ENCODE assay signal across 1 cellular context in genomic region chr3:32709346-32709745, GRCh38.
TF ChIP-seq lines count a peak whose summit lies in the region.

No MANE protein-coding gene starts in this region.

TF ChIP-seq in K562, 482 proteins besides CTCF, POLR2A, EP300 and RAD21 (continued from another document and continues in another):
- TF ChIP-seq, protein P1, sequence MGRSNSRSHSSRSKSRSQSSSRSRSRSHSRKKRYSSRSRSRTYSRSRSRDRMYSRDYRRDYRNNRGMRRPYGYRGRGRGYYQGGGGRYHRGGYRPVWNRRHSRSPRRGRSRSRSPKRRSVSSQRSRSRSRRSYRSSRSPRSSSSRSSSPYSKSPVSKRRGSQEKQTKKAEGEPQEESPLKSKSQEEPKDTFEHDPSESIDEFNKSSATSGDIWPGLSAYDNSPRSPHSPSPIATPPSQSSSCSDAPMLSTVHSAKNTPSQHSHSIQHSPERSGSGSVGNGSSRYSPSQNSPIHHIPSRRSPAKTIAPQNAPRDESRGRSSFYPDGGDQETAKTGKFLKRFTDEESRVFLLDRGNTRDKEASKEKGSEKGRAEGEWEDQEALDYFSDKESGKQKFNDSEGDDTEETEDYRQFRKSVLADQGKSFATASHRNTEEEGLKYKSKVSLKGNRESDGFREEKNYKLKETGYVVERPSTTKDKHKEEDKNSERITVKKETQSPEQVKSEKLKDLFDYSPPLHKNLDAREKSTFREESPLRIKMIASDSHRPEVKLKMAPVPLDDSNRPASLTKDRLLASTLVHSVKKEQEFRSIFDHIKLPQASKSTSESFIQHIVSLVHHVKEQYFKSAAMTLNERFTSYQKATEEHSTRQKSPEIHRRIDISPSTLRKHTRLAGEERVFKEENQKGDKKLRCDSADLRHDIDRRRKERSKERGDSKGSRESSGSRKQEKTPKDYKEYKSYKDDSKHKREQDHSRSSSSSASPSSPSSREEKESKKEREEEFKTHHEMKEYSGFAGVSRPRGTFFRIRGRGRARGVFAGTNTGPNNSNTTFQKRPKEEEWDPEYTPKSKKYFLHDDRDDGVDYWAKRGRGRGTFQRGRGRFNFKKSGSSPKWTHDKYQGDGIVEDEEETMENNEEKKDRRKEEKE (IDR thresholded peaks at IDR 0.05; ENCODE audit: borderline replicate concordance in 1 of 2, control insufficient read depth in 1 of 2, low read depth in 2 of 2, low read length in 1 of 2) = no peak
- TF ChIP-seq ZNF766 (CRISPR knock-in tag; conservative IDR thresholded peaks at IDR 0.05) (peak; percentile 83), ZNF507 (tag; conservative IDR thresholded peaks at IDR 0.05) (no peak), NR1H2 (CRISPR knock-in tag; IDR thresholded peaks at IDR 0.05) (no peak), USF2 (CRISPR knock-in tag; IDR thresholded peaks at IDR 0.05) (no peak), ZBTB8A (IDR thresholded peaks at IDR 0.05; ENCODE audit: partially characterized antibody) (no peak), DDX20 (tag; IDR thresholded peaks at IDR 0.05; ENCODE audit: low read depth) (no peak), NR2C1 (IDR thresholded peaks at IDR 0.05) (no peak), NR2C1 (tag; IDR thresholded peaks at IDR 0.05) (no peak), ZNF41 (CRISPR knock-in tag; conservative IDR thresholded peaks at IDR 0.05) (no peak), SIX5 (IDR thresholded peaks at IDR 0.05; ENCODE audit: borderline replicate concordance in 1 of 2, insufficient read depth in 1 of 2, low read depth in 1 of 2, low read length in 2 of 2) (no peak), ZNF354B (CRISPR knock-in tag; IDR thresholded peaks at IDR 0.05) (no peak), ZBTB9 (CRISPR knock-in tag; IDR thresholded peaks at IDR 0.05) (0 out of 2 replicates have a peak, but pooled peaks have one; percentile 49), CREBBP (IDR thresholded peaks at IDR 0.05; ENCODE audit: low read depth, low read length) (no peak), FOXJ2 (tag; IDR thresholded peaks at IDR 0.05) (no peak), RNF2 (IDR thresholded peaks at IDR 0.05) (peak; percentile 32; the same call in 1 of the 2 replicates), ZNF282 (CRISPR knock-in tag; IDR thresholded peaks at IDR 0.05) (no peak), PURB (CRISPR knock-in tag; IDR thresholded peaks at IDR 0.05; ENCODE audit: low read depth) (no peak), ZNF695 (CRISPR knock-in tag; IDR thresholded peaks at IDR 0.05) (no peak), EZH2 (IDR thresholded peaks at IDR 0.05; ENCODE audit: borderline replicate concordance, low read depth, low read length) (no peak), ZFX (CRISPR knock-in tag; IDR thresholded peaks at IDR 0.05) (no peak), ARID3B (CRISPR knock-in tag; IDR thresholded peaks at IDR 0.05; ENCODE audit: borderline replicate concordance) (no peak), PHB (CRISPR knock-in tag; IDR thresholded peaks at IDR 0.05) (no peak), ELF1 (tag; IDR thresholded peaks at IDR 0.05) (no peak), OTX1 (CRISPR knock-in tag; IDR thresholded peaks at IDR 0.05) (no peak), GMEB1 (CRISPR knock-in tag; IDR thresholded peaks at IDR 0.05) (no peak), SLC30A9 (CRISPR knock-in tag; IDR thresholded peaks at IDR 0.05) (no peak), MCM2 (IDR thresholded peaks at IDR 0.05; ENCODE audit: low read depth) (no peak)
- TF ChIP-seq, protein P2, sequence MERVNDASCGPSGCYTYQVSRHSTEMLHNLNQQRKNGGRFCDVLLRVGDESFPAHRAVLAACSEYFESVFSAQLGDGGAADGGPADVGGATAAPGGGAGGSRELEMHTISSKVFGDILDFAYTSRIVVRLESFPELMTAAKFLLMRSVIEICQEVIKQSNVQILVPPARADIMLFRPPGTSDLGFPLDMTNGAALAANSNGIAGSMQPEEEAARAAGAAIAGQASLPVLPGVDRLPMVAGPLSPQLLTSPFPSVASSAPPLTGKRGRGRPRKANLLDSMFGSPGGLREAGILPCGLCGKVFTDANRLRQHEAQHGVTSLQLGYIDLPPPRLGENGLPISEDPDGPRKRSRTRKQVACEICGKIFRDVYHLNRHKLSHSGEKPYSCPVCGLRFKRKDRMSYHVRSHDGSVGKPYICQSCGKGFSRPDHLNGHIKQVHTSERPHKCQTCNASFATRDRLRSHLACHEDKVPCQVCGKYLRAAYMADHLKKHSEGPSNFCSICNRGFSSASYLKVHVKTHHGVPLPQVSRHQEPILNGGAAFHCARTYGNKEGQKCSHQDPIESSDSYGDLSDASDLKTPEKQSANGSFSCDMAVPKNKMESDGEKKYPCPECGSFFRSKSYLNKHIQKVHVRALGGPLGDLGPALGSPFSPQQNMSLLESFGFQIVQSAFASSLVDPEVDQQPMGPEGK (CRISPR knock-in tag; IDR thresholded peaks at IDR 0.05; ENCODE audit: borderline replicate concordance) = no peak
- TF ChIP-seq, protein P3, sequence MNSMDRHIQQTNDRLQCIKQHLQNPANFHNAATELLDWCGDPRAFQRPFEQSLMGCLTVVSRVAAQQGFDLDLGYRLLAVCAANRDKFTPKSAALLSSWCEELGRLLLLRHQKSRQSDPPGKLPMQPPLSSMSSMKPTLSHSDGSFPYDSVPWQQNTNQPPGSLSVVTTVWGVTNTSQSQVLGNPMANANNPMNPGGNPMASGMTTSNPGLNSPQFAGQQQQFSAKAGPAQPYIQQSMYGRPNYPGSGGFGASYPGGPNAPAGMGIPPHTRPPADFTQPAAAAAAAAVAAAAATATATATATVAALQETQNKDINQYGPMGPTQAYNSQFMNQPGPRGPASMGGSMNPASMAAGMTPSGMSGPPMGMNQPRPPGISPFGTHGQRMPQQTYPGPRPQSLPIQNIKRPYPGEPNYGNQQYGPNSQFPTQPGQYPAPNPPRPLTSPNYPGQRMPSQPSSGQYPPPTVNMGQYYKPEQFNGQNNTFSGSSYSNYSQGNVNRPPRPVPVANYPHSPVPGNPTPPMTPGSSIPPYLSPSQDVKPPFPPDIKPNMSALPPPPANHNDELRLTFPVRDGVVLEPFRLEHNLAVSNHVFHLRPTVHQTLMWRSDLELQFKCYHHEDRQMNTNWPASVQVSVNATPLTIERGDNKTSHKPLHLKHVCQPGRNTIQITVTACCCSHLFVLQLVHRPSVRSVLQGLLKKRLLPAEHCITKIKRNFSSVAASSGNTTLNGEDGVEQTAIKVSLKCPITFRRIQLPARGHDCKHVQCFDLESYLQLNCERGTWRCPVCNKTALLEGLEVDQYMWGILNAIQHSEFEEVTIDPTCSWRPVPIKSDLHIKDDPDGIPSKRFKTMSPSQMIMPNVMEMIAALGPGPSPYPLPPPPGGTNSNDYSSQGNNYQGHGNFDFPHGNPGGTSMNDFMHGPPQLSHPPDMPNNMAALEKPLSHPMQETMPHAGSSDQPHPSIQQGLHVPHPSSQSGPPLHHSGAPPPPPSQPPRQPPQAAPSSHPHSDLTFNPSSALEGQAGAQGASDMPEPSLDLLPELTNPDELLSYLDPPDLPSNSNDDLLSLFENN (IDR thresholded peaks at IDR 0.05; ENCODE audit: low read depth in 2 of 2, low read length in 2 of 2) = peak in 1 of 2 experiments; percentile 93; a peak in 2 of 4 replicates
- TF ChIP-seq, protein P4, sequence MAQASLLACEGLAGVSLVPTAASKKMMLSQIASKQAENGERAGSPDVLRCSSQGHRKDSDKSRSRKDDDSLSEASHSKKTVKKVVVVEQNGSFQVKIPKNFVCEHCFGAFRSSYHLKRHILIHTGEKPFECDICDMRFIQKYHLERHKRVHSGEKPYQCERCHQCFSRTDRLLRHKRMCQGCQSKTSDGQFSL (CRISPR knock-in tag; IDR thresholded peaks at IDR 0.05) = no peak
- TF ChIP-seq, protein P4 (tag; IDR thresholded peaks at IDR 0.05) = no peak
- TF ChIP-seq, protein P5, sequence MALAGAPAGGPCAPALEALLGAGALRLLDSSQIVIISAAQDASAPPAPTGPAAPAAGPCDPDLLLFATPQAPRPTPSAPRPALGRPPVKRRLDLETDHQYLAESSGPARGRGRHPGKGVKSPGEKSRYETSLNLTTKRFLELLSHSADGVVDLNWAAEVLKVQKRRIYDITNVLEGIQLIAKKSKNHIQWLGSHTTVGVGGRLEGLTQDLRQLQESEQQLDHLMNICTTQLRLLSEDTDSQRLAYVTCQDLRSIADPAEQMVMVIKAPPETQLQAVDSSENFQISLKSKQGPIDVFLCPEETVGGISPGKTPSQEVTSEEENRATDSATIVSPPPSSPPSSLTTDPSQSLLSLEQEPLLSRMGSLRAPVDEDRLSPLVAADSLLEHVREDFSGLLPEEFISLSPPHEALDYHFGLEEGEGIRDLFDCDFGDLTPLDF (CRISPR knock-in tag; IDR thresholded peaks at IDR 0.05) = no peak
